17 cellular contexts compared by ENCODE assay signal in the genomic region with DNA sequence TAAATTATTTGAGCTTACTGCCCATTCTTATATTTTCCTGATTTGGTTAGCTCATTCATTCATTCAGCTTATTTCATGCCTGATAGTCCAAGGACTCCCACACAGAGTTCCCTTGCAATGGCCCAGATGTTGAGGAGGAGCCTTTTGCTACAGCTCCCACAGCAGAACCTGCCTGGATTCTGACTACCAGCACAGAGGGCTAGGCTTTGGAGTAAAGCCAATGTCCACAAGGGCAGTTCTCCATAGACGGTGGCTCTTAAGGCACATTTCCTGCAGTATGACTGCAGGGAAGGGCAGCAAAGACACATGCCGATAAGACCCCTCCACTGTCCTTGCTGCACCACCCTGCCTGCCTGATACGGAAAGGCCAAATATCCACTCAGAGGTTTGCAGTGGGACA.
DNase-seq lines count a peak whose midpoint lies in the region; ATAC-seq and TF ChIP-seq lines count a peak whose summit lies in the region.
"Had no signal": no experiment of that assay in that cellular context is flagged by ENCODE, and none has a peak within 500 bp of the region (broad histone marks: within the 10 kb centered on the region; RNA-seq: fewer than 3 reads in every experiment).

No MANE protein-coding gene starts in this region.

- H2BK15ac ChIP-seq in mesendoderm (replicated peaks; ENCODE audit: low read depth) = no peak overlapping the region

- no peak overlapping the region for H3K4me2 ChIP-seq in mesendoderm (ENCODE audit: low read length)

- WGBS in mesendoderm (ENCODE audit: extremely low coverage, insufficient coverage, low lambda C conversion rate) = no CpG with 5 or more reads among the region's 3 CpGs

- no peak overlapping the region for H3K56ac ChIP-seq in mesendoderm (ENCODE audit: low read length)

- no peaks in the 10 kb centered on the region for H3K36me3 ChIP-seq in mesendoderm (ENCODE audit: control insufficient read depth, insufficient read depth, low read length)
- no peaks in the 10 kb centered on the region for H3K36me3 ChIP-seq in upper lobe of right lung
- H3K36me3 ChIP-seq in ascending aorta = no peaks in the 10 kb centered on the region

- H3K9ac ChIP-seq in mesendoderm (ENCODE audit: low read length) = no peak overlapping the region

- H4K5ac ChIP-seq in mesendoderm (ENCODE audit: low read length) = no peak overlapping the region

- no peak overlapping the region for H3K23ac ChIP-seq in mesendoderm (ENCODE audit: low read length)

- H3K4me3 ChIP-seq in mesendoderm (ENCODE audit: low read length) = no peak overlapping the region
- H3K4me3 ChIP-seq in upper lobe of right lung = no peak overlapping the region
- H3K4me3 ChIP-seq in ascending aorta = no peak overlapping the region
- H3K4me3 ChIP-seq: K562 had no signal

- peak; percentile 48 for ATAC-seq in upper lobe of right lung
- ATAC-seq: K562, PC-3 had no signal

- H3K27ac ChIP-seq in mesendoderm (ENCODE audit: low read depth, low read length) (no peak overlapping the region), upper lobe of right lung (no peak overlapping the region), ascending aorta (no peak overlapping the region)
- H3K27ac ChIP-seq: C4-2B had no signal

- no peak overlapping the region for H4K8ac ChIP-seq in mesendoderm (ENCODE audit: low read depth, low read length)

- H3K9me3 ChIP-seq in upper lobe of right lung = peaks cover 3% of the 10 kb centered on the region
- H3K9me3 ChIP-seq in ascending aorta = peaks cover 0 to 1% of the 10 kb centered on the region in 2 donors

- H3K79me2 ChIP-seq in mesendoderm (ENCODE audit: control insufficient read depth, insufficient read depth, low read length) = no peaks in the 10 kb centered on the region

- no peaks in the 10 kb centered on the region for H3K79me1 ChIP-seq in mesendoderm (ENCODE audit: low read length)

- no peaks in the 10 kb centered on the region for H3K4me1 ChIP-seq in mesendoderm (ENCODE audit: control insufficient read depth, low read depth, low read length)
- H3K4me1 ChIP-seq in upper lobe of right lung = no peaks in the 10 kb centered on the region
- H3K4me1 ChIP-seq in ascending aorta = no peaks in the 10 kb centered on the region

- no peak overlapping the region for H3K18ac ChIP-seq in mesendoderm (ENCODE audit: low read length)

- H2BK5ac ChIP-seq in mesendoderm (ENCODE audit: low read length) = no peak overlapping the region

- no peak overlapping the region for H2BK120ac ChIP-seq in mesendoderm (ENCODE audit: low read depth, low read length)

- H3K27me3 ChIP-seq in mesendoderm (ENCODE audit: insufficient read depth, low read length, poor library complexity) = no peaks in the 10 kb centered on the region
- H3K27me3 ChIP-seq in upper lobe of right lung = no peaks in the 10 kb centered on the region
- H3K27me3 ChIP-seq in ascending aorta = no peaks in the 10 kb centered on the region

- intact Hi-C loops in upper lobe of right lung (cut with DNase I) (no loop called here), ascending aorta (cut with DNase I) (no loop called here)

- no peak for TF ChIP-seq CTCF in upper lobe of right lung (IDR thresholded peaks at IDR 0.05)
- TF ChIP-seq CTCF in ascending aorta (IDR thresholded peaks at IDR 0.05) = no peak

- peak overlapping the region; percentile 9 for H2AK5ac ChIP-seq in mesendoderm (ENCODE audit: low read length)

- DNase-seq in NCI-H345 (lab: John Stamatoyannopoulos, UW) (peak; percentile 37), NCI-H345 treated with DMSO at 0.1 percent for 48 hours (lab: John Stamatoyannopoulos, UW; ENCODE audit: unreplicated experiment) (no peak), RPMI7951 (ENCODE audit: low read depth) (peak; percentile 67), mesendoderm (no peak), upper lobe of right lung (no peak), ascending aorta (ENCODE audit: low spot score in 2 of 2) (no peak), NCI-H1105 treated with DMSO at 0.1 percent for 48 hours (lab: John Stamatoyannopoulos, UW) (no peak), HK-2 (ENCODE audit: unreplicated experiment) (no peak)
- DNase-seq: 8988T, DMS79, GOT3, NCI-H1048, NCI-H1694 treated with DMSO at 0.1 percent for 48 hours, NCI-H524, PC-3 had no signal

- no peak overlapping the region for H3K4ac ChIP-seq in mesendoderm (ENCODE audit: low read depth, low read length)

Comparison
In these comparisons a context has a peak if more than half of its experiments do, and no peak if none do; other contexts are left out.
1. DNase-seq: peak in NCI-H345 (single experiment) and RPMI7951 (single experiment); none in NCI-H345 treated with DMSO at 0.1 percent for 48 hours (single experiment), mesendoderm (single experiment), upper lobe of right lung (single experiment), ascending aorta (0 of 2), NCI-H1105 treated with DMSO at 0.1 percent for 48 hours (single experiment) and HK-2 (single experiment).